Comparison of ENCODE assay signal across 12 cellular contexts in the genomic region with DNA sequence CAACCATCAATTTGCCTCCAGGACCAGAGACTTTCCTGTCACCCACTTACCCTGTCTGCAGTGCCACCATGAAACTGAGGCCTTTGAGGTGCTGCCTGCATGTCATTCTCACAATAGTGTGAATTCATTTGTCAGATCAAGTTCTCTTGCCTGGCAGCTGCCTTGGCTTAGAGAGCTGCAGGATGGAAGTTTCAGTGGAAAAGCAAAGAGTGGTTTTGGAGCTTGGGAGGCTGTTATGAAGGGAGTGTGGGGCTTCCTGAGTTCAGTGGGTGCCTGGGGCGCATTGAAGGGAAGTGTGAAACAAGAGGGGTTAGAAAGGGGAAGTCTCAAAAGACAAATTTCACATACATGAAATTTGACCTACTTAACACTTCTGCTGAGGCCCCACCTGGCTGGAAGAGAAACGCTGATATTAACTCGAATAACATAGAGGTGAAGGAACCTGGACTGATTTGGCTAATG. TPM values are rescaled to one million over a fixed set of nuclear protein-coding genes. Genes with fewer than 3 reads are reported as not detected.
DNase-seq lines count a peak whose midpoint lies in the region; ATAC-seq and TF ChIP-seq lines count a peak whose summit lies in the region.
"Had no signal": no experiment of that assay in that cellular context is flagged by ENCODE, and none has a peak within 500 bp of the region (broad histone marks: within the 10 kb centered on the region; RNA-seq: fewer than 3 reads in every experiment).

No MANE protein-coding gene starts in this region.

- H3K27ac ChIP-seq in stomach = peak overlapping the region in 3 of 5 donors; percentile 3 to 83 (median 35)
- no peak overlapping the region for H3K27ac ChIP-seq in testis

- peaks cover 19 to 46% (median 39%) of the 10 kb centered on the region in 4 donors for H3K4me1 ChIP-seq in stomach
- H3K4me1 ChIP-seq in testis = peaks cover 14% of the 10 kb centered on the region
- H3K4me1 ChIP-seq: BE2C had no signal

- no peaks in the 10 kb centered on the region for H3K27me3 Mint-ChIP-seq in activated CD4-positive, alpha-beta memory T cell treated with anti-CD3 and anti-CD28 coated beads for 36 hours

- no peak for TF ChIP-seq POLR2A in stomach (IDR thresholded peaks at IDR 0.05)
- TF ChIP-seq POLR2A in testis (IDR thresholded peaks at IDR 0.05) = no peak

- POLR2A ChIA-PET in activated CD4-positive, alpha-beta memory T cell treated with anti-CD3 and anti-CD28 coated beads for 36 hours (lab: Charles Lee) = interaction anchor here (1.2 to 2.6 kb wide), 4 partner anchors 8 to 199 kb away, joined by 3 to 10 read pairs (median 4); partner anchors contain the start of gene LBH

- no peaks in the 10 kb centered on the region for H3K36me3 Mint-ChIP-seq in activated CD4-positive, alpha-beta memory T cell treated with anti-CD3 and anti-CD28 coated beads for 36 hours

- H3K27ac Mint-ChIP-seq in activated CD4-positive, alpha-beta memory T cell treated with anti-CD3 and anti-CD28 coated beads for 36 hours = peak overlapping the region; percentile 35
- H3K27ac Mint-ChIP-seq: GM23338 had no signal

- DNase-seq in activated naive CD4-positive, alpha-beta T cell treated with Interleukin-2 at 50 U/mL for 16 hours = peak; percentile 17
- no peak for DNase-seq in activated naive CD4-positive, alpha-beta T cell treated with anti-CD3 and anti-CD28 coated beads, Interleukin-2, amount 50 U/mL, for 16 hours
- no peak for DNase-seq in activated CD4-positive, alpha-beta memory T cell treated with anti-CD3 and anti-CD28 coated beads for 36 hours
- DNase-seq in stomach (no peak), NCI-H2171 treated with DMSO at 0.1 percent for 48 hours (lab: John Stamatoyannopoulos, UW) (no peak), testis (no peak), islet precursor cell (no peak)
- DNase-seq: BE2C, left ventricle myocardium superior, NCI-H187 treated with DMSO at 0.1 percent for 48 hours had no signal

- H3K36me3 ChIP-seq in stomach (no peaks in the 10 kb centered on the region), testis (ENCODE audit: low read depth, missing control alignments) (no peaks in the 10 kb centered on the region)
- H3K36me3 ChIP-seq: BE2C had no signal

- CTCF ChIA-PET in activated CD4-positive, alpha-beta memory T cell treated with anti-CD3 and anti-CD28 coated beads for 36 hours (lab: Charles Lee) = interaction anchor here (0.8 to 4.9 kb wide), 7 partner anchors 15 to 489 kb away, joined by 3 to 29 read pairs (median 3); no protein-coding TSS in a partner anchor

- H3K27me3 ChIP-seq in stomach = no peaks in the 10 kb centered on the region
- no peaks in the 10 kb centered on the region for H3K27me3 ChIP-seq in testis
- H3K27me3 ChIP-seq: BE2C had no signal

- TF ChIP-seq EP300 in stomach (IDR thresholded peaks at IDR 0.05) = no peak

- H3K9me3 Mint-ChIP-seq in activated CD4-positive, alpha-beta memory T cell treated with anti-CD3 and anti-CD28 coated beads for 36 hours = no peaks in the 10 kb centered on the region
- H3K9me3 Mint-ChIP-seq: GM23338 had no signal

- no peak overlapping the region for H3K4me3 ChIP-seq in stomach
- H3K4me3 ChIP-seq in testis = no peak overlapping the region
- H3K4me3 ChIP-seq: GM23338 had no signal

- intact Hi-C loops in activated CD4-positive, alpha-beta memory T cell treated with anti-CD3 and anti-CD28 coated beads for 36 hours (cut with micrococcal nuclease) = no loop called here
- intact Hi-C loops in stomach (cut with DNase I; ENCODE audit: low total_unique reads) (no loop called here), testis (cut with DNase I; ENCODE audit: low total_unique reads) (no loop called here)

- TF ChIP-seq CTCF in stomach (IDR thresholded peaks at IDR 0.05) (no peak), testis (IDR thresholded peaks at IDR 0.05) (no peak)

- H3K4me3 Mint-ChIP-seq in activated CD4-positive, alpha-beta memory T cell treated with anti-CD3 and anti-CD28 coated beads for 36 hours = no peak overlapping the region
- H3K4me3 Mint-ChIP-seq: GM23338 had no signal

- 42 to 63% (median 54%) methylated on average over 3 of the region's 3 CpGs for WGBS in stomach, 5 donors
- WGBS in testis, 2 donors = 77 to 90% methylated on average over 3 of the region's 3 CpGs

- H3K9me3 ChIP-seq in stomach = no peaks in the 10 kb centered on the region
- H3K9me3 ChIP-seq in testis = no peaks in the 10 kb centered on the region
- H3K9me3 ChIP-seq: BE2C had no signal

- peaks cover 61% of the 10 kb centered on the region for H3K4me1 Mint-ChIP-seq in activated CD4-positive, alpha-beta memory T cell treated with anti-CD3 and anti-CD28 coated beads for 36 hours (ENCODE audit: low read depth)

- ATAC-seq in HG03066 (IDR thresholded peaks at IDR 0.05; ENCODE audit: low read depth, unreplicated experiment) = peak; percentile 55
- ATAC-seq: GM23338 had no signal

RNA-seq across cellular contexts. Expression of gene LBH, which starts 7.9 kb away (rescaled TPM):
- 100 to 1,000 TPM; 109 to 112 TPM for total RNA-seq in activated CD4-positive, alpha-beta memory T cell treated with anti-CD3 and anti-CD28 coated beads for 36 hours
- 10 to 100 TPM in 4 of 5 donors, 1 to 10 TPM in 1; 7.1 to 39.8 (median 18.5) TPM for total RNA-seq in stomach
- polyA plus RNA-seq in stomach = 10 to 100 TPM in 2 of 3 donors, 1 to 10 TPM in 1; 6.6 to 18.5 (median 15.4) TPM
- total RNA-seq in testis = 10 to 100 TPM; 23.9 to 32.1 TPM
- 25.7 TPM for polyA plus RNA-seq in testis (ENCODE audit: insufficient read depth, low read depth, low replicate concordance)

Comparison
In these comparisons a context has a peak if more than half of its experiments do, and no peak if none do; other contexts are left out.
1. H3K27ac ChIP-seq: peak in stomach (3 of 5); none in testis (0 of 2).